Comparison of ENCODE assay signal across 10 cellular contexts in genomic region chr1:201268604-201269151, GRCh38. TPM values are rescaled to one million over a fixed set of nuclear protein-coding genes. Genes with fewer than 3 reads are reported as not detected.
DNase-seq lines count a peak whose midpoint lies in the region; ATAC-seq, FAIRE-seq and TF ChIP-seq lines count a peak whose summit lies in the region.
"Had no signal": no experiment of that assay in that cellular context is flagged by ENCODE, and none has a peak within 500 bp of the region (broad histone marks: within the 10 kb centered on the region; RNA-seq: fewer than 3 reads in every experiment).

No MANE protein-coding gene starts in this region.

- peaks cover 62% of the 10 kb centered on the region for H3K27me3 ChIP-seq in left ventricle myocardium inferior (ENCODE audit: low read depth)
- no peaks in the 10 kb centered on the region for H3K27me3 ChIP-seq in kidney epithelial cell (ENCODE audit: control insufficient read depth, insufficient read depth, low read length)

- FAIRE-seq in urothelium cell line (lab: Jason Lieb, UNC): peak; percentile 20
- FAIRE-seq: endometrium had no signal

- no peak overlapping the region for H3K27ac ChIP-seq in left ventricle myocardium inferior (replicated peaks)
- H3K27ac ChIP-seq: parathyroid adenoma had no signal

- H3K4me3 ChIP-seq in left ventricle myocardium inferior (no peak overlapping the region), kidney epithelial cell (ENCODE audit: low read depth, low read length) (no peak overlapping the region)

- no peaks in the 10 kb centered on the region for H3K9me3 ChIP-seq in left ventricle myocardium inferior (replicated peaks)

- DNase-seq in Right ventricle myocardium inferior (ENCODE audit: missing footprints) (no peak), left ventricle myocardium inferior (no peak), amniotic stem cell (lab: John Stamatoyannopoulos, UW) (peak; percentile 5), kidney epithelial cell (ENCODE audit: low read depth) (peak; percentile 56), urothelium cell line (ENCODE audit: low spot score) (peak; percentile 64), activated T-cell treated with anti-CD3 and anti-CD28 coated beads for 4 hours (no peak), OCI-M2 (lab: John Stamatoyannopoulos, UW; ENCODE audit: unreplicated experiment) (no peak), NCI-H526 (lab: John Stamatoyannopoulos, UW) (no peak)

- ATAC-seq in Right ventricle myocardium inferior: peak; percentile 46

- H3K36me3 ChIP-seq in left ventricle myocardium inferior (no peaks in the 10 kb centered on the region), kidney epithelial cell (ENCODE audit: control insufficient read depth, insufficient read depth, low read length) (no peaks in the 10 kb centered on the region)

- intact Hi-C loops in Right ventricle myocardium inferior (cut with DNase I) (no loop called here), left ventricle myocardium inferior (cut with micrococcal nuclease) (no loop called here)

- TF ChIP-seq CTCF in left ventricle myocardium inferior (IDR thresholded peaks at IDR 0.05; ENCODE audit: borderline replicate concordance) (no peak), kidney epithelial cell (IDR thresholded peaks at IDR 0.05; ENCODE audit: insufficient read depth, low read length, poor library complexity, severe bottlenecking) (no peak)

- H3K4me1 ChIP-seq in left ventricle myocardium inferior: no peaks in the 10 kb centered on the region
- H3K4me1 ChIP-seq: parathyroid adenoma had no signal

RNA-seq across cellular contexts. Expression of gene PKP1, which starts 14.6 kb away (rescaled TPM):
- total RNA-seq in Right ventricle myocardium inferior: 0.16 TPM
- 0.38 TPM for total RNA-seq in left ventricle myocardium inferior
- 8.7 and 11.6 TPM in 2 replicates for total RNA-seq in kidney epithelial cell

Comparison
In these comparisons a context has a peak if more than half of its experiments do, and no peak if none do; other contexts are left out.
1. DNase-seq: peak in amniotic stem cell (single experiment), kidney epithelial cell (single experiment) and urothelium cell line (single experiment); none in Right ventricle myocardium inferior (single experiment), left ventricle myocardium inferior (single experiment), activated T-cell treated with anti-CD3 and anti-CD28 coated beads for 4 hours (single experiment), OCI-M2 (single experiment) and NCI-H526 (0 of 2).